Comparison of ENCODE assay signal across 8 cellular contexts in genomic region chr19:2841858-2842574, GRCh38. TPM values are rescaled to one million over a fixed set of nuclear protein-coding genes. Genes with fewer than 3 reads are reported as not detected.
DNase-seq lines count a peak whose midpoint lies in the region; ATAC-seq and TF ChIP-seq lines count a peak whose summit lies in the region.

No MANE protein-coding gene starts in this region.

- peak overlapping the region; percentile 97 for H3K4me2 ChIP-seq in Loucy (ENCODE audit: low read depth, low read length, poor library complexity, severe bottlenecking)

- H3K9ac ChIP-seq in Loucy (ENCODE audit: low read depth, low read length, poor library complexity, severe bottlenecking), result peak overlapping the region; percentile 74

- H3K36me3 ChIP-seq in Loucy (ENCODE audit: insufficient read depth, low read length) (no peaks in the 10 kb centered on the region), ectodermal cell (ENCODE audit: control insufficient read depth, insufficient read depth, low read length) (peaks cover 7% of the 10 kb centered on the region)

- no peak for ATAC-seq in natural killer cell

- no peaks in the 10 kb centered on the region for H3K9me2 ChIP-seq in Loucy (replicated peaks; ENCODE audit: low read depth, low read length)

- 9 to 11% methylated on average over 62 of the region's 62 CpGs for WGBS in ectodermal cell, 2 experiments

- no peaks in the 10 kb centered on the region for H3K9me3 ChIP-seq in Loucy (ENCODE audit: insufficient read depth, low read depth, low read length)
- H3K9me3 ChIP-seq in ectodermal cell (ENCODE audit: control insufficient read depth, low read length), result peaks cover 9% of the 10 kb centered on the region

- peaks cover 6 to 13% of the 10 kb centered on the region in 2 donors for H3K4me1 Mint-ChIP-seq in natural killer cell

- intact Hi-C loops in natural killer cell (cut with micrococcal nuclease), result no loop called here

- peaks cover 17% of the 10 kb centered on the region for H3K79me2 ChIP-seq in Loucy (ENCODE audit: insufficient read depth, low read length)

- no peaks in the 10 kb centered on the region for H3K27me3 Mint-ChIP-seq in natural killer cell (ENCODE audit: low read depth in 2 of 2)

- peak overlapping the region; percentile 82 for H3K4me3 ChIP-seq in Loucy (ENCODE audit: low read length, poor library complexity, severe bottlenecking)
- H3K4me3 ChIP-seq in ectodermal cell (ENCODE audit: insufficient read depth, low read depth, low read length), result peak overlapping the region; percentile 67

- peak overlapping the region in 1 of 2 donors; percentile 57 for H3K27ac Mint-ChIP-seq in natural killer cell

- peak overlapping the region; percentile 66; the same call in 1 of the 2 replicates for H2AFZ ChIP-seq in Loucy (ENCODE audit: low read length)

- no peak overlapping the region for H3K27ac ChIP-seq in ectodermal cell (ENCODE audit: insufficient read depth, low read depth, low read length, poor library complexity, severe bottlenecking)

- H3K4me3 Mint-ChIP-seq in natural killer cell, result peak overlapping the region; percentile 65

- H3K4me1 ChIP-seq in Loucy (ENCODE audit: insufficient read depth, low read length, poor library complexity, severe bottlenecking) (peaks cover 31% of the 10 kb centered on the region), ectodermal cell (ENCODE audit: control insufficient read depth, insufficient read depth, low read length) (peaks cover 6% of the 10 kb centered on the region)

- no peaks in the 10 kb centered on the region for H3K36me3 Mint-ChIP-seq in natural killer cell

- peak; percentile 17 for DNase-seq in activated CD4-positive, alpha-beta T cell treated with anti-CD3 and anti-CD28 coated beads for 48 hours
- DNase-seq in activated CD4-positive, alpha-beta T cell treated with anti-CD3 and anti-CD28 coated beads for 1 hour, result no peak
- DNase-seq in natural killer cell, result no peak
- no peak for DNase-seq in dermis blood vessel endothelial cell
- no peak for DNase-seq in stimulated activated CD4-positive, alpha-beta T cell treated with anti-CD3 and anti-CD28 coated beads, Interleukin-2, amount 100 ng/mL, for 24 hours
- DNase-seq in GDM1 (lab: John Stamatoyannopoulos, UW), result no peak

- peaks cover 0 to 2% of the 10 kb centered on the region in 2 donors for H3K9me3 Mint-ChIP-seq in natural killer cell

- no peaks in the 10 kb centered on the region for H3K27me3 ChIP-seq in Loucy (ENCODE audit: insufficient read depth, low read length, poor library complexity, severe bottlenecking)
- H3K27me3 ChIP-seq in ectodermal cell (ENCODE audit: control insufficient read depth, insufficient read depth, low read length, poor library complexity, severe bottlenecking), result peaks cover 13% of the 10 kb centered on the region

- no peak for TF ChIP-seq CTCF in Loucy (conservative IDR thresholded peaks at IDR 0.05; ENCODE audit: low read length)
- TF ChIP-seq CTCF in natural killer cell (IDR thresholded peaks at IDR 0.05), result no peak

- H3F3A ChIP-seq in Loucy (ENCODE audit: low read depth), result no peaks in the 10 kb centered on the region

- H4K20me1 ChIP-seq in Loucy (ENCODE audit: insufficient read depth, low read length, poor library complexity, severe bottlenecking), result no peaks in the 10 kb centered on the region

RNA-seq across cellular contexts. Expression of gene ZNF555, which starts 0.7 kb away (rescaled TPM):
- polyA plus RNA-seq in ectodermal cell (2013, experiment 1 of 4), result 7.5 TPM
- 8.2 TPM for polyA plus RNA-seq in ectodermal cell (2013, experiment 2 of 4)
- polyA plus RNA-seq in ectodermal cell (2013, experiment 3 of 4), result 9.5 TPM
- 11.8 TPM for polyA plus RNA-seq in ectodermal cell (2013, experiment 4 of 4)
- total RNA-seq in natural killer cell (1 to 10 TPM; 2.0 to 4.6 (median 2.9) TPM), dermis blood vessel endothelial cell (7.9 and 9.7 TPM in 2 replicates)

RNA-seq across cellular contexts. Expression of gene ZNF554, which starts 22.3 kb away (rescaled TPM):
- polyA plus RNA-seq in ectodermal cell (2013, experiment 1 of 4), result 6.9 TPM
- polyA plus RNA-seq in ectodermal cell (2013, experiment 2 of 4), result 8.2 TPM
- 5.2 TPM for polyA plus RNA-seq in ectodermal cell (2013, experiment 3 of 4)
- polyA plus RNA-seq in ectodermal cell (2013, experiment 4 of 4), result 6.4 TPM
- total RNA-seq in natural killer cell (1 to 10 TPM; 3.4 to 5.6 (median 3.7) TPM), dermis blood vessel endothelial cell (3.1 and 4.9 TPM in 2 replicates)

RNA-seq across cellular contexts. Expression of gene ZNF556, which starts 25.1 kb away (rescaled TPM):
- not detected for polyA plus RNA-seq in ectodermal cell (2013, experiment 1 of 4)
- polyA plus RNA-seq in ectodermal cell (2013, experiment 2 of 4), result not detected
- not detected for polyA plus RNA-seq in ectodermal cell (2013, experiment 3 of 4)
- polyA plus RNA-seq in ectodermal cell (2013, experiment 4 of 4), result not detected
- total RNA-seq in natural killer cell (not detected), dermis blood vessel endothelial cell (under 0.01 TPM in 1 of 2 replicates, not detected in the other)

RNA-seq across cellular contexts. Expression of gene THOP1, which starts 56.7 kb away (rescaled TPM):
- 156 TPM for polyA plus RNA-seq in ectodermal cell (2013, experiment 1 of 4)
- 144 TPM for polyA plus RNA-seq in ectodermal cell (2013, experiment 2 of 4)
- polyA plus RNA-seq in ectodermal cell (2013, experiment 3 of 4), result 101 TPM
- polyA plus RNA-seq in ectodermal cell (2013, experiment 4 of 4), result 98.0 TPM
- total RNA-seq in natural killer cell, result 10 to 100 TPM; 31.6 to 44.0 (median 33.4) TPM
- total RNA-seq in dermis blood vessel endothelial cell, result 51.7 and 160 TPM in 2 replicates

RNA-seq across cellular contexts. Expression of gene ZNF57, which starts 58.7 kb away (rescaled TPM):
- polyA plus RNA-seq in ectodermal cell (2013, experiment 1 of 4), result 6.9 TPM
- 5.9 TPM for polyA plus RNA-seq in ectodermal cell (2013, experiment 2 of 4)
- polyA plus RNA-seq in ectodermal cell (2013, experiment 3 of 4), result 5.5 TPM
- polyA plus RNA-seq in ectodermal cell (2013, experiment 4 of 4), result 5.7 TPM
- 1 to 10 TPM; 4.4 to 7.5 (median 4.7) TPM for total RNA-seq in natural killer cell
- total RNA-seq in dermis blood vessel endothelial cell, result 5.1 and 6.3 TPM in 2 replicates
